In genomic region chr20:16011519-16011918, GRCh38 we compare ENCODE assay signal across 24 cellular contexts.
"Had no signal": no experiment of that assay in that cellular context is flagged by ENCODE, and none has a peak within 500 bp of the region (broad histone marks: within the 10 kb centered on the region; RNA-seq: fewer than 3 reads in every experiment).

No MANE protein-coding gene starts in this region.

- H3K4me3 Mint-ChIP-seq: activated B cell treated with CpG ODN at 0.5 μM for 24 hours; activated CD8-positive, alpha-beta T cell treated with anti-CD3 and anti-CD28 coated beads for 36 hours; activated naive CD8-positive, alpha-beta T cell; activated T-cell treated with anti-CD3 and anti-CD28 coated beads, Interleukin-2, amount 50 U/mL, for 4 hours; activated T-helper 17 cell treated with anti-CD3 and anti-CD28 coated beads, Interleukin-2, amount 50 U/mL, for 72 hours; effector memory CD8-positive, alpha-beta T cell; T-cell; T-helper 1 cell treated with Interleukin-12 subunit alpha and Interleukin-12 subunit beta and Interleukin-4 antibody, amounts not matched to agents 30 μg/mL and 1 μg/mL, for 36 hours had no signal

- DNase-seq: activated B cell treated with CpG ODN at 0.5 μM for 24 hours; activated CD4-positive, alpha-beta T cell treated with anti-CD3 and anti-CD28 coated beads for 48 hours; activated CD4-positive, alpha-beta T cell treated with anti-CD3 and anti-CD28 coated beads, Interleukin-2, amount 50 U/mL, for 1 hour; activated CD4-positive, alpha-beta T cell treated with anti-CD3 and anti-CD28 coated beads, Interleukin-2, amount 50 U/mL, for 48 hours; activated CD8-positive, alpha-beta memory T cell treated with anti-CD3 and anti-CD28 coated beads for 24 hours; activated CD8-positive, alpha-beta T cell treated with anti-CD3 and anti-CD28 coated beads for 36 hours; activated effector memory CD4-positive, alpha-beta T cell treated with Interleukin-2 at 50 U/mL for 16 hours; activated gamma-delta T cell treated with Interleukin-2 at 50 U/mL for 16 hours; activated naive CD4-positive, alpha-beta T cell treated with anti-CD3 and anti-CD28 coated beads, Interleukin-2, amount 50 U/mL, for 16 hours; activated naive CD4-positive, alpha-beta T cell treated with Interleukin-2 at 50 U/mL for 16 hours; activated T-cell treated with anti-CD3 and anti-CD28 coated beads, Interleukin-2, amount 50 U/mL, for 4 hours; amniotic stem cell; cortex of kidney; dermis blood vessel endothelial cell; effector CD4-positive, alpha-beta T cell; effector memory CD8-positive, alpha-beta T cell; foreskin keratinocyte; gastrocnemius medialis; T-cell; T1000; WERI-Rb-1 had no signal

- H3K27ac Mint-ChIP-seq: activated B cell treated with CpG ODN at 0.5 μM for 24 hours; activated CD8-positive, alpha-beta T cell treated with anti-CD3 and anti-CD28 coated beads for 36 hours; activated naive CD8-positive, alpha-beta T cell; activated T-helper 17 cell treated with anti-CD3 and anti-CD28 coated beads, Interleukin-2, amount 50 U/mL, for 72 hours; effector memory CD8-positive, alpha-beta T cell; T-cell; T-helper 1 cell treated with Interleukin-12 subunit alpha and Interleukin-12 subunit beta and Interleukin-4 antibody, amounts not matched to agents 30 μg/mL and 1 μg/mL, for 36 hours had no signal

- H3K4me3 ChIP-seq: gastrocnemius medialis had no signal

- H3K4me1 ChIP-seq: foreskin keratinocyte, gastrocnemius medialis had no signal

- H3K9me3 Mint-ChIP-seq: activated B cell treated with CpG ODN at 0.5 μM for 24 hours; activated CD8-positive, alpha-beta T cell treated with anti-CD3 and anti-CD28 coated beads for 36 hours; activated T-cell treated with anti-CD3 and anti-CD28 coated beads, Interleukin-2, amount 50 U/mL, for 4 hours had no signal

- H3K27ac ChIP-seq: foreskin keratinocyte, gastrocnemius medialis, WERI-Rb-1 had no signal

- H3K4me1 Mint-ChIP-seq: activated T-helper 17 cell treated with anti-CD3 and anti-CD28 coated beads, Interleukin-2, amount 50 U/mL, for 72 hours; T-cell had no signal

- H3K27me3 Mint-ChIP-seq: activated B cell treated with CpG ODN at 0.5 μM for 24 hours; activated CD8-positive, alpha-beta T cell treated with anti-CD3 and anti-CD28 coated beads for 36 hours; activated naive CD8-positive, alpha-beta T cell; activated T-helper 17 cell treated with anti-CD3 and anti-CD28 coated beads, Interleukin-2, amount 50 U/mL, for 72 hours; effector memory CD8-positive, alpha-beta T cell; T-cell had no signal

- H3K36me3 Mint-ChIP-seq: activated naive CD8-positive, alpha-beta T cell; T-cell had no signal

- H3K9me3 ChIP-seq: gastrocnemius medialis had no signal

- H3K27me3 ChIP-seq: foreskin keratinocyte, gastrocnemius medialis had no signal

- H3K36me3 ChIP-seq: gastrocnemius medialis, WERI-Rb-1 had no signal
